ENCODE assay signal across 8 cellular contexts in the genomic region with DNA sequence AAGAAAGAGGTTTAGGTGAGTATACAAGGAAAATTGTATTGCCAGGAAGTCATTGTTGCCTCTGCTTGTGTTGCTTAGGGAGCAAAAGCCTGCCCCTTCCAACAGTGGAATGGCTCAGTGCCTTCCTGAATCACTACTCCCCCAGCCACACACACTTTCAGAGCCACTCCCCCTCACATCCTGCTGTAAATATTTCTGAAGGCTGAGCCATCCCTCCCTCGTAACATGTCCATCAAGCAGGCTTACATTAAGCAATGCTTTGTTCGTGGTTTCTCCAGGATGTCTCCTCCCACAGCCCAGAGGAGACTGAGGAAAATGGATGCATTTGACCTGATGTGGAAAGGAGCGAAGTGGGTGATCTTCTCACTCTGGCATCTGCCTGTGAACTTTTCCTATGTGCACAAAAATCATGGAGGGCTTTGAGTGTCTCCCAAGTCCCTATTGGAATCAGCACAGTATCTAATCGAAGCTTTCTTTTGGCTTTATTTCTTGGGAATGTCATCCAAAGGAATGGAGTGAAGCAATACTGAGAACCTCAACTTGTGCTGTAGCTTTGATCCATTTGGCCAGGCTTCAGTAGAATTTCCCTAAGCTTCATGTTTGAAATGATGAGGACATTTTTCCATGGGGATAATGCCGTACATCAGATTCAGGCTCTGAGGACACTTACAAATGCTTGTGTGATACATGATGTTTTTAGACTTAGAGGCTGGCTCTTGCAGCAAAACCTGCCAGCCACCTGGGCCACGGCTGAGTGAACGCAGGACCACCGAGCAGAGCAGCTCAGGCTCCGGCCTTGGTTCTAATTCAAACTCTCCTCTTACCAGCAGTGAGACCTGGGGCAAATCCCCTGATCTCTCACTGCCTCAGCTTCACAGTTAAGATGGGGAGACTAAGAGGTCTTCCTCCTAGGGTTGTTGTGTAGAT.
DNase-seq lines count a peak whose midpoint lies in the region; ATAC-seq, FAIRE-seq and TF ChIP-seq lines count a peak whose summit lies in the region.

No MANE protein-coding gene starts in this region.

- CTCF ChIA-PET in H1 (lab: Charles Lee; ENCODE audit: partially characterized antibody): interaction anchor here (1.0 kb wide), 1 partner anchor 39 kb away, joined by 3 read pairs; no protein-coding TSS in a partner anchor

- no peak overlapping the region for H3K56ac ChIP-seq in H1 (replicated peaks; ENCODE audit: insufficient read length, low read depth, low read length)

- no peak for TF ChIP-seq POLR2A in H1 (IDR thresholded peaks at IDR 0.05; ENCODE audit: control extremely low read depth in 1 of 2, low read depth in 2 of 2, low read length in 2 of 2)

- H2AFZ ChIP-seq in H1 (ENCODE audit: low read length): peak overlapping the region; percentile 84; the same call in 1 of the 2 replicates

- H3K27ac Mint-ChIP-seq in nephron: peak overlapping the region; percentile 88 to 93 (median 91)

- no peak overlapping the region for H2BK12ac ChIP-seq in H1 (ENCODE audit: low read depth, low read length)

- H3K4me3 Mint-ChIP-seq in nephron: no peak overlapping the region

- H3K27ac ChIP-seq in H1 (ENCODE audit: low read depth, low read length): no peak overlapping the region

- H2BK20ac ChIP-seq in H1 (ENCODE audit: low read length): no peak overlapping the region

- no peaks in the 10 kb centered on the region for H3K27me3 Mint-ChIP-seq in nephron (ENCODE audit: low read depth)

- H2BK120ac ChIP-seq in H1 (replicated peaks; ENCODE audit: low read depth, low read length): no peak overlapping the region

- H3K23me2 ChIP-seq in H1 (ENCODE audit: low read depth, low read length): peaks cover 2% of the 10 kb centered on the region; the same call in 1 of the 2 replicates

- H3K14ac ChIP-seq in H1 (ENCODE audit: insufficient read length): no peak overlapping the region

- H2AK5ac ChIP-seq in H1 (ENCODE audit: low read depth, low read length): no peak overlapping the region

- H3K79me2 ChIP-seq in H1 (ENCODE audit: control insufficient read depth in 1 of 2, insufficient read depth in 2 of 2, low read length in 2 of 2): no peaks in the 10 kb centered on the region

- no peak overlapping the region for H3K23ac ChIP-seq in H1 (ENCODE audit: insufficient read length)

- TF ChIP-seq CTCF in H1 (IDR thresholded peaks at IDR 0.05; ENCODE audit: control extremely low read depth in 1 of 3, insufficient read depth in 1 of 3, low read depth in 1 of 3, low read length in 3 of 3) (no peak), nephron (IDR thresholded peaks at IDR 0.05; ENCODE audit: unreplicated experiment in 3 of 3) (no peak)

- H4K5ac ChIP-seq in H1 (ENCODE audit: insufficient read length, low read depth, low read length): no peak overlapping the region

- peak; percentile 26 for DNase-seq in CD1c-positive myeloid dendritic cell (ENCODE audit: extremely low spot score)
- peak; percentile 70 for DNase-seq in NCI-H748 (lab: John Stamatoyannopoulos, UW; ENCODE audit: unreplicated experiment)
- DNase-seq in H1 (ENCODE audit: low read depth in 1 of 2, low spot score in 2 of 2): no peak
- DNase-seq in activated CD8-positive, alpha-beta memory T cell treated with anti-CD3 and anti-CD28 coated beads, Interleukin-2, amount 50 U/mL, for 48 hours: no peak
- DNase-seq in midbrain (lab: John Stamatoyannopoulos, UW): no peak

- H3K79me1 ChIP-seq in H1 (ENCODE audit: low read depth, low read length): no peaks in the 10 kb centered on the region

- H3K27me3 ChIP-seq in H1 (replicated peaks in 1 of 4; ENCODE audit: control insufficient read depth in 3 of 4, extremely low read depth in 1 of 4, insufficient read depth in 3 of 4, low read length in 3 of 4): no peaks in the 10 kb centered on the region

- H3K4me1 Mint-ChIP-seq in nephron: peaks cover 47% of the 10 kb centered on the region

- H4K91ac ChIP-seq in H1 (replicated peaks; ENCODE audit: insufficient read length, low read length): no peak overlapping the region

- H3K4ac ChIP-seq in H1 (replicated peaks; ENCODE audit: insufficient read length, low read depth, low read length): no peak overlapping the region

- 93% methylated on average over 9 of the region's 9 CpGs; no CpG with 5 or more reads in 1 of the 2 experiments for WGBS in H1 (ENCODE audit: extremely low coverage in 1 of 2, insufficient coverage in 1 of 2, insufficient read length in 1 of 2, insufficient replicate concordance in 2 of 2, low coverage in 1 of 2, low lambda C conversion rate in 2 of 2, missing lambda C conversion rate in 1 of 2), 2 experiments

- no peak for TF ChIP-seq RAD21 in H1 (IDR thresholded peaks at IDR 0.05 in 1 of 2, conservative IDR thresholded peaks at IDR 0.05 in 1 of 2; ENCODE audit: low read depth in 2 of 2, low read length in 2 of 2)

- H3K4me1 ChIP-seq in H1 (replicated peaks in 1 of 4; ENCODE audit: control insufficient read depth in 3 of 4, insufficient read depth in 4 of 4, low read length in 3 of 4): peaks cover 0 to 4% (median 0%) of the 10 kb centered on the region in 4 experiments; a peak in 1 of 7 replicates

- no peak for FAIRE-seq in H1 (lab: Jason Lieb, UNC)

- H3K18ac ChIP-seq in H1 (ENCODE audit: extremely low read depth, low read length): no peak overlapping the region

- no peak overlapping the region for H3K4me2 ChIP-seq in H1 (ENCODE audit: insufficient read depth in 1 of 2, low read depth in 2 of 2, low read length in 2 of 2)

- H3K9me3 ChIP-seq in H1 (ENCODE audit: insufficient read depth in 2 of 2, low read depth in 1 of 2, low read length in 1 of 2): no peaks in the 10 kb centered on the region

- ATAC-seq in HG03457 (IDR thresholded peaks at IDR 0.05; ENCODE audit: unreplicated experiment) (no peak), HG02571 (IDR thresholded peaks at IDR 0.05; ENCODE audit: unreplicated experiment) (no peak)

- no peak overlapping the region for H3K9ac ChIP-seq in H1 (replicated peaks in 1 of 4; ENCODE audit: extremely low read depth in 1 of 4, low read depth in 3 of 4, low read length in 3 of 4)

- no peak overlapping the region for H4K8ac ChIP-seq in H1 (ENCODE audit: extremely low read depth, insufficient read depth, low read length)

- no peaks in the 10 kb centered on the region for H3K36me3 ChIP-seq in H1 (ENCODE audit: control insufficient read depth in 2 of 4, insufficient read depth in 4 of 4, low read length in 3 of 4)

- H2BK15ac ChIP-seq in H1 (ENCODE audit: low read length): no peak overlapping the region

- no peak overlapping the region for H2BK5ac ChIP-seq in H1 (ENCODE audit: low read depth, low read length)

- H4K20me1 ChIP-seq in H1 (replicated peaks in 1 of 2; ENCODE audit: control insufficient read depth in 1 of 2, insufficient read depth in 2 of 2, low read length in 2 of 2): no peaks in the 10 kb centered on the region

- no peak overlapping the region for H3K4me3 ChIP-seq in H1 (ENCODE audit: extremely low read depth in 1 of 4, insufficient read depth in 2 of 4, low read depth in 3 of 4, low read length in 4 of 4)

- POLR2A ChIA-PET in H1 (lab: Charles Lee; ENCODE audit: partially characterized antibody): no interaction called here

- H3K9me3 Mint-ChIP-seq in nephron: no peaks in the 10 kb centered on the region

- no peaks in the 10 kb centered on the region for H3K36me3 Mint-ChIP-seq in nephron (ENCODE audit: low read depth)

- TF ChIP-seq EP300 in H1 (IDR thresholded peaks at IDR 0.05; ENCODE audit: borderline replicate concordance in 1 of 2, low read depth in 2 of 2, low read length in 2 of 2): no peak

Comparison
In these comparisons a context has a peak if more than half of its experiments do, and no peak if none do; other contexts are left out.
1. DNase-seq: peak in CD1c-positive myeloid dendritic cell (single experiment) and NCI-H748 (single experiment); none in H1 (0 of 2), activated CD8-positive, alpha-beta memory T cell treated with anti-CD3 and anti-CD28 coated beads, Interleukin-2, amount 50 U/mL, for 48 hours (single experiment) and midbrain (single experiment).